Comparison of ENCODE assay signal across 1 cellular context in the genomic region with DNA sequence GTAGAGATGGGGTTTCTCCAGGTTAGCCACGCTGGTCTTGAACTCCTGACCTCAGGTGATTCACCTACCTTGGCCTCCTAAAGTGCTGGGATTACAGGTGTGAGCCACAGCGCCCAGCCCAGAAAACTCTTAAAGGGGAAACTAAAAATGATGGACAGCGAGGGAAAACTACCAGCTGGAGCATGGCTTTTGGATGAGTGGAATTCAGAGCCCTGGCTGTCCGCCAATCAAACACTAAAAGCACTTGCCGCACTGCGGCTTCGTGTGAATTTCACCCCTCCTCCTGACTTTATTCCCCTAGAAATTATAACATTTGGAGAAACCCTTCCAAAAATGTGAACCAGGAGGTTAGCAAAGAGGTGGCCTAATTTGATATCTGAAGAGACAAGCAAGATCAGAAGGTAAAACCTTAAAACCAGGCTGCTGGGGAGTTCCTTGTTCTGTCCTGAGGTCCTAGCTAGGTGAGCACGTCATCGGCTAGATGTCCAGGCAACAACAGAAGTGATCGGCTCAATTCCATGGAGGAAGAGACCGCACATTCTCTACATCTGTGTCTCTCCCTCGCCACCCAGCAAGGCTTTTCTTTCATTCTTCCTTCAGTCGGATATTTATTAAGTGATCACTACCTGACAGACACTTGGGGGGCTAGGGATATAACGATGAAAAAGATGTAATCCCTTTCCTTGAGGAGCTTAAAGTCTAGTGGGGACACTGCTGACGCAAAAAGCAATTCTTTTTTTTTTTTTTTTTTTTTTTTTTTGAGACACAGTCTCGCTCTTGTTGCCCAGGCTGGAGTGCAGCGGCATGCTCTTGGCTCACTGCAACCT.
TF ChIP-seq lines count a peak whose summit lies in the region.

No MANE protein-coding gene starts in this region.

TF ChIP-seq in K562, 482 proteins besides CTCF, POLR2A, EP300 and RAD21 (continued from another document and continues in another):
- TF ChIP-seq ELK3 (CRISPR knock-in tag; IDR thresholded peaks at IDR 0.05): no peak
- TF ChIP-seq, protein P1, sequence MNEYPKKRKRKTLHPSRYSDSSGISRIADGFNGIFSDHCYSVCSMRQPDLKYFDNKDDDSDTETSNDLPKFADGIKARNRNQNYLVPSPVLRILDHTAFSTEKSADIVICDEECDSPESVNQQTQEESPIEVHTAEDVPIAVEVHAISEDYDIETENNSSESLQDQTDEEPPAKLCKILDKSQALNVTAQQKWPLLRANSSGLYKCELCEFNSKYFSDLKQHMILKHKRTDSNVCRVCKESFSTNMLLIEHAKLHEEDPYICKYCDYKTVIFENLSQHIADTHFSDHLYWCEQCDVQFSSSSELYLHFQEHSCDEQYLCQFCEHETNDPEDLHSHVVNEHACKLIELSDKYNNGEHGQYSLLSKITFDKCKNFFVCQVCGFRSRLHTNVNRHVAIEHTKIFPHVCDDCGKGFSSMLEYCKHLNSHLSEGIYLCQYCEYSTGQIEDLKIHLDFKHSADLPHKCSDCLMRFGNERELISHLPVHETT (CRISPR knock-in tag; conservative IDR thresholded peaks at IDR 0.05 in 1 of 2, IDR thresholded peaks at IDR 0.05 in 1 of 2): 0 out of 4 replicates have a peak, but pooled peaks of 1 of the 2 experiments have one; percentile 14
- no peak for TF ChIP-seq KLF6 (CRISPR knock-in tag; IDR thresholded peaks at IDR 0.05; ENCODE audit: borderline replicate concordance)
- no peak for TF ChIP-seq TAL1 (IDR thresholded peaks at IDR 0.05)
- TF ChIP-seq TRIM28 (IDR thresholded peaks at IDR 0.05): no peak
- no peak for TF ChIP-seq SREBF1 (IDR thresholded peaks at IDR 0.05; ENCODE audit: borderline replicate concordance, low read depth, low read length)
- no peak for TF ChIP-seq LEF1 (IDR thresholded peaks at IDR 0.05)
- no peak for TF ChIP-seq CBX1 (IDR thresholded peaks at IDR 0.05; ENCODE audit: low read depth)
- TF ChIP-seq BACH1 (tag; IDR thresholded peaks at IDR 0.05): no peak; the same call in 1 of the 2 replicates
- TF ChIP-seq BCLAF1 (IDR thresholded peaks at IDR 0.05; ENCODE audit: borderline replicate concordance in 1 of 2, control insufficient read depth in 1 of 2, low read depth in 2 of 2, low read length in 1 of 2): no peak
- TF ChIP-seq ZNF609 (CRISPR knock-in tag; IDR thresholded peaks at IDR 0.05; ENCODE audit: borderline replicate concordance): no peak
- no peak for TF ChIP-seq POLR3G (IDR thresholded peaks at IDR 0.05; ENCODE audit: extremely low read depth, insufficient read length, insufficient replicate concordance)
- no peak for TF ChIP-seq HNRNPK (IDR thresholded peaks at IDR 0.05; ENCODE audit: low read depth, low read length, poor library complexity, severe bottlenecking)
- TF ChIP-seq MYC (IDR thresholded peaks at IDR 0.05; ENCODE audit: low read depth, low read length): no peak
- 0 out of 2 replicates have a peak, but pooled peaks have one; percentile 35 for TF ChIP-seq MYC (CRISPR knock-in tag; IDR thresholded peaks at IDR 0.05; ENCODE audit: borderline replicate concordance, low read depth)
- no peak for TF ChIP-seq ZNF224 (CRISPR knock-in tag; IDR thresholded peaks at IDR 0.05)
- no peak for TF ChIP-seq CREB1 (IDR thresholded peaks at IDR 0.05)
- no peak for TF ChIP-seq CREB1 (CRISPR knock-in tag; IDR thresholded peaks at IDR 0.05)
- TF ChIP-seq E2F3 (CRISPR knock-in tag; IDR thresholded peaks at IDR 0.05): no peak
- no peak for TF ChIP-seq GATAD2B (IDR thresholded peaks at IDR 0.05; ENCODE audit: borderline replicate concordance)
- TF ChIP-seq YY1 (IDR thresholded peaks at IDR 0.05; ENCODE audit: borderline replicate concordance in 1 of 3, control insufficient read depth in 1 of 3, extremely low read depth in 1 of 3, insufficient read depth in 3 of 3, insufficient read length in 1 of 3, insufficient replicate concordance in 2 of 3, low read depth in 1 of 3, low read length in 2 of 3): no peak
- TF ChIP-seq, protein P2, sequence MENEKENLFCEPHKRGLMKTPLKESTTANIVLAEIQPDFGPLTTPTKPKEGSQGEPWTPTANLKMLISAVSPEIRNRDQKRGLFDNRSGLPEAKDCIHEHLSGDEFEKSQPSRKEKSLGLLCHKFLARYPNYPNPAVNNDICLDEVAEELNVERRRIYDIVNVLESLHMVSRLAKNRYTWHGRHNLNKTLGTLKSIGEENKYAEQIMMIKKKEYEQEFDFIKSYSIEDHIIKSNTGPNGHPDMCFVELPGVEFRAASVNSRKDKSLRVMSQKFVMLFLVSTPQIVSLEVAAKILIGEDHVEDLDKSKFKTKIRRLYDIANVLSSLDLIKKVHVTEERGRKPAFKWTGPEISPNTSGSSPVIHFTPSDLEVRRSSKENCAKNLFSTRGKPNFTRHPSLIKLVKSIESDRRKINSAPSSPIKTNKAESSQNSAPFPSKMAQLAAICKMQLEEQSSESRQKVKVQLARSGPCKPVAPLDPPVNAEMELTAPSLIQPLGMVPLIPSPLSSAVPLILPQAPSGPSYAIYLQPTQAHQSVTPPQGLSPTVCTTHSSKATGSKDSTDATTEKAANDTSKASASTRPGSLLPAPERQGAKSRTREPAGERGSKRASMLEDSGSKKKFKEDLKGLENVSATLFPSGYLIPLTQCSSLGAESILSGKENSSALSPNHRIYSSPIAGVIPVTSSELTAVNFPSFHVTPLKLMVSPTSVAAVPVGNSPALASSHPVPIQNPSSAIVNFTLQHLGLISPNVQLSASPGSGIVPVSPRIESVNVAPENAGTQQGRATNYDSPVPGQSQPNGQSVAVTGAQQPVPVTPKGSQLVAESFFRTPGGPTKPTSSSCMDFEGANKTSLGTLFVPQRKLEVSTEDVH (IDR thresholded peaks at IDR 0.05; ENCODE audit: low read depth, partially characterized antibody): no peak
- TF ChIP-seq CBX3 (IDR thresholded peaks at IDR 0.05; ENCODE audit: borderline replicate concordance in 1 of 2, low read length in 2 of 2): no peak
- TF ChIP-seq, protein P3, sequence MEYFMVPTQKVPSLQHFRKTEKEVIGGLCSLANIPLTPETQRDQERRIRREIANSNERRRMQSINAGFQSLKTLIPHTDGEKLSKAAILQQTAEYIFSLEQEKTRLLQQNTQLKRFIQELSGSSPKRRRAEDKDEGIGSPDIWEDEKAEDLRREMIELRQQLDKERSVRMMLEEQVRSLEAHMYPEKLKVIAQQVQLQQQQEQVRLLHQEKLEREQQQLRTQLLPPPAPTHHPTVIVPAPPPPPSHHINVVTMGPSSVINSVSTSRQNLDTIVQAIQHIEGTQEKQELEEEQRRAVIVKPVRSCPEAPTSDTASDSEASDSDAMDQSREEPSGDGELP (CRISPR knock-in tag; IDR thresholded peaks at IDR 0.05; ENCODE audit: borderline replicate concordance): 0 out of 2 replicates have a peak, but pooled peaks have one; percentile 44
- TF ChIP-seq KLF1 (tag; IDR thresholded peaks at IDR 0.05): no peak
- no peak for TF ChIP-seq ZNF41 (CRISPR knock-in tag; conservative IDR thresholded peaks at IDR 0.05)
- no peak for TF ChIP-seq KDM1A (IDR thresholded peaks at IDR 0.05)
- TF ChIP-seq NFE2L1 (tag; IDR thresholded peaks at IDR 0.05; ENCODE audit: borderline replicate concordance, low read depth): no peak
- no peak for TF ChIP-seq CREB3 (tag; conservative IDR thresholded peaks at IDR 0.05; ENCODE audit: low read depth)
- TF ChIP-seq ZKSCAN1 (IDR thresholded peaks at IDR 0.05; ENCODE audit: low read depth, low read length): no peak
- TF ChIP-seq ILK (tag; IDR thresholded peaks at IDR 0.05; ENCODE audit: borderline replicate concordance, low read depth): no peak
- TF ChIP-seq, protein P4, sequence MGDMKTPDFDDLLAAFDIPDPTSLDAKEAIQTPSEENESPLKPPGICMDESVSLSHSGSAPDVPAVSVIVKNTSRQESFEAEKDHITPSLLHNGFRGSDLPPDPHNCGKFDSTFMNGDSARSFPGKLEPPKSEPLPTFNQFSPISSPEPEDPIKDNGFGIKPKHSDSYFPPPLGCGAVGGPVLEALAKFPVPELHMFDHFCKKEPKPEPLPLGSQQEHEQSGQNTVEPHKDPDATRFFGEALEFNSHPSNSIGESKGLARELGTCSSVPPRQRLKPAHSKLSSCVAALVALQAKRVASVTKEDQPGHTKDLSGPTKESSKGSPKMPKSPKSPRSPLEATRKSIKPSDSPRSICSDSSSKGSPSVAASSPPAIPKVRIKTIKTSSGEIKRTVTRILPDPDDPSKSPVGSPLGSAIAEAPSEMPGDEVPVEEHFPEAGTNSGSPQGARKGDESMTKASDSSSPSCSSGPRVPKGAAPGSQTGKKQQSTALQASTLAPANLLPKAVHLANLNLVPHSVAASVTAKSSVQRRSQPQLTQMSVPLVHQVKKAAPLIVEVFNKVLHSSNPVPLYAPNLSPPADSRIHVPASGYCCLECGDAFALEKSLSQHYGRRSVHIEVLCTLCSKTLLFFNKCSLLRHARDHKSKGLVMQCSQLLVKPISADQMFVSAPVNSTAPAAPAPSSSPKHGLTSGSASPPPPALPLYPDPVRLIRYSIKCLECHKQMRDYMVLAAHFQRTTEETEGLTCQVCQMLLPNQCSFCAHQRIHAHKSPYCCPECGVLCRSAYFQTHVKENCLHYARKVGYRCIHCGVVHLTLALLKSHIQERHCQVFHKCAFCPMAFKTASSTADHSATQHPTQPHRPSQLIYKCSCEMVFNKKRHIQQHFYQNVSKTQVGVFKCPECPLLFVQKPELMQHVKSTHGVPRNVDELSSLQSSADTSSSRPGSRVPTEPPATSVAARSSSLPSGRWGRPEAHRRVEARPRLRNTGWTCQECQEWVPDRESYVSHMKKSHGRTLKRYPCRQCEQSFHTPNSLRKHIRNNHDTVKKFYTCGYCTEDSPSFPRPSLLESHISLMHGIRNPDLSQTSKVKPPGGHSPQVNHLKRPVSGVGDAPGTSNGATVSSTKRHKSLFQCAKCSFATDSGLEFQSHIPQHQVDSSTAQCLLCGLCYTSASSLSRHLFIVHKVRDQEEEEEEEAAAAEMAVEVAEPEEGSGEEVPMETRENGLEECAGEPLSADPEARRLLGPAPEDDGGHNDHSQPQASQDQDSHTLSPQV (IDR thresholded peaks at IDR 0.05): peak; percentile 33
